Comparison of ENCODE assay signal across 21 cellular contexts in the genomic region with DNA sequence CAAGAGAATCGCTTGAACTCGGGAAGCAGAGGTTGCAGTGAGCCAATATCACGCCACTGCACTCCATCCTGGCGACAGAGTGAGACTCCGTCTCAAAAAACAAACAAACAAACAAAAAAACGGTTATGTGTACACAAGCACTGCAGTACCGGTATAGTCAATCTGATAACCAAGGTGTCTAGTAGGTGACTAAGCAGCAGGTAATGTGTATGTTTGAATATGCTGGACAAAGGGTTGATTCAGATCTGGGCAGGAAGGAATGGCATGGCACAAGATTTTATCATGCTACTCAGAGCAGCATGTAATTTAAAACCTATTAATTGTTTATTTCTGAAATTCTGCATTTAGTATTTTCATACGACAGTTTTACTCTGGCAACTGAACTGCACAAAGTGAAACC. TPM values are rescaled to one million over a fixed set of nuclear protein-coding genes. Genes with fewer than 3 reads are reported as not detected.
A peak's percentile ranks its signal among the peaks of the same experiment; 100 is the strongest.
DNase-seq lines count a peak whose midpoint lies in the region; ATAC-seq, FAIRE-seq and TF ChIP-seq lines count a peak whose summit lies in the region.
"Had no signal": no experiment of that assay in that cellular context is flagged by ENCODE, and none has a peak within 500 bp of the region (broad histone marks: within the 10 kb centered on the region; RNA-seq: fewer than 3 reads in every experiment).

No MANE protein-coding gene starts in this region.

- H3K27ac ChIP-seq in PC-9: 0 out of 2 replicates have a peak overlapping the region, but pooled peaks have one; percentile 34
- H3K27ac ChIP-seq: 22Rv1, A549, BLaER1 had no signal

- no peak overlapping the region for H3K4me3 ChIP-seq in PC-9
- no peak overlapping the region for H3K4me3 ChIP-seq in bronchial epithelial cell (ENCODE audit: low read depth, low read length)
- H3K4me3 ChIP-seq: A549, BLaER1 had no signal

- H3K36me3 ChIP-seq in PC-9 (ENCODE audit: low read depth) (no peaks in the 10 kb centered on the region), bronchial epithelial cell (ENCODE audit: control insufficient read depth, insufficient read depth, low read length) (no peaks in the 10 kb centered on the region)
- H3K36me3 ChIP-seq: BLaER1 had no signal

- ATAC-seq in HG03139 (IDR thresholded peaks at IDR 0.05; ENCODE audit: unreplicated experiment): no peak
- ATAC-seq: A549; CD8-positive, alpha-beta T cell had no signal

- H3K9me2 ChIP-seq in PC-9 (ENCODE audit: insufficient read depth): no peaks in the 10 kb centered on the region

- TF ChIP-seq CTCF in PC-9 (conservative IDR thresholded peaks at IDR 0.05) (no peak), bronchial epithelial cell (IDR thresholded peaks at IDR 0.05; ENCODE audit: insufficient read depth, low read length, severe bottlenecking) (no peak)

- BruUV-seq in PC-9 (replicated peaks; lab: Mats Ljungman, UMichigan): no TSS peak

- H3K27me3 ChIP-seq in PC-9 (ENCODE audit: insufficient read depth, low read depth) (no peaks in the 10 kb centered on the region), bronchial epithelial cell (ENCODE audit: control insufficient read depth, insufficient read depth, low read length) (no peaks in the 10 kb centered on the region)

- intact Hi-C loops in PC-9 (cut with micrococcal nuclease; ENCODE audit: unreplicated experiment): loop anchor here (10.0 kb wide), 1 partner anchor 139 kb away; no protein-coding TSS in a partner anchor

- H3K9me3 ChIP-seq in PC-9 (ENCODE audit: insufficient read depth, low read depth): no peaks in the 10 kb centered on the region; the same call in 1 of the 2 replicates
- H3K9me3 ChIP-seq: A549, BLaER1 had no signal

- no peaks in the 10 kb centered on the region for H4K20me1 ChIP-seq in PC-9 (ENCODE audit: insufficient read depth)
- H4K20me1 ChIP-seq: BLaER1 had no signal

- FAIRE-seq in bronchial epithelial cell (lab: Jason Lieb, UNC): no peak
- FAIRE-seq: A549, GM12892, GM18507, H1 had no signal

- 0 out of 2 replicates have a peak overlapping the region, but pooled peaks have one; percentile 24 for H3K4me2 ChIP-seq in PC-9
- H3K4me2 ChIP-seq: A549, BLaER1 had no signal

- H2AFZ ChIP-seq in PC-9: no peak overlapping the region

- POLR2A ChIA-PET in PC-9 (lab: Charles Lee; ENCODE audit: unreplicated experiment): no interaction called here

- H3F3A ChIP-seq in PC-9 (ENCODE audit: insufficient read depth, low read depth): 0 out of 2 replicates have a peak, but pooled peaks cover 9% of the 10 kb centered on the region

- peak; percentile 17 for DNase-seq in SIG-M5 treated with dmso at 0.1 percent for 504 hours (lab: John Stamatoyannopoulos, UW; ENCODE audit: unreplicated experiment)
- DNase-seq in SIG-M5 (lab: John Stamatoyannopoulos, UW): no peak
- peak; percentile 23 to 94 for DNase-seq in PC-9
- peak; percentile 54 for DNase-seq in bronchial epithelial cell (ENCODE audit: low read depth)
- DNase-seq in C1 segment of cervical spinal cord (lab: John Stamatoyannopoulos, UW): no peak
- DNase-seq in COLO668 (lab: John Stamatoyannopoulos, UW; ENCODE audit: unreplicated experiment): no peak
- DNase-seq: CD8-positive, alpha-beta T cell; COR-L47; DMS 273 treated with DMSO at 0.1 percent for 48 hours; DMS79; GDM1; H9; KG1 had no signal

- CTCF ChIA-PET in PC-9 (lab: Charles Lee): no interaction called here

- no peaks in the 10 kb centered on the region for H3K79me2 ChIP-seq in PC-9 (ENCODE audit: low read depth)

- H3K4me1 ChIP-seq in PC-9 (replicated peaks; ENCODE audit: insufficient read depth): peaks cover 11% of the 10 kb centered on the region; the same call in 1 of the 2 replicates
- H3K4me1 ChIP-seq: A549, BLaER1 had no signal

RNA-seq across cellular contexts. Expression of a gene that starts 41.7 kb away (rescaled TPM):
- total RNA-seq in PC-9 (2021) (0.28 TPM in 2 replicates), bronchial epithelial cell (not detected in 2 replicates)
- total RNA-seq: CD8-positive, alpha-beta T cell; H1; H9; HT-29 had no signal

Comparison
In these comparisons a context has a peak if more than half of its experiments do, and no peak if none do; other contexts are left out.
1. DNase-seq: peak in SIG-M5 treated with dmso at 0.1 percent for 504 hours (single experiment), PC-9 (2 of 2) and bronchial epithelial cell (single experiment); none in SIG-M5 (single experiment), C1 segment of cervical spinal cord (0 of 14) and COLO668 (single experiment).